8 cellular contexts compared by ENCODE assay signal in the genomic region with DNA sequence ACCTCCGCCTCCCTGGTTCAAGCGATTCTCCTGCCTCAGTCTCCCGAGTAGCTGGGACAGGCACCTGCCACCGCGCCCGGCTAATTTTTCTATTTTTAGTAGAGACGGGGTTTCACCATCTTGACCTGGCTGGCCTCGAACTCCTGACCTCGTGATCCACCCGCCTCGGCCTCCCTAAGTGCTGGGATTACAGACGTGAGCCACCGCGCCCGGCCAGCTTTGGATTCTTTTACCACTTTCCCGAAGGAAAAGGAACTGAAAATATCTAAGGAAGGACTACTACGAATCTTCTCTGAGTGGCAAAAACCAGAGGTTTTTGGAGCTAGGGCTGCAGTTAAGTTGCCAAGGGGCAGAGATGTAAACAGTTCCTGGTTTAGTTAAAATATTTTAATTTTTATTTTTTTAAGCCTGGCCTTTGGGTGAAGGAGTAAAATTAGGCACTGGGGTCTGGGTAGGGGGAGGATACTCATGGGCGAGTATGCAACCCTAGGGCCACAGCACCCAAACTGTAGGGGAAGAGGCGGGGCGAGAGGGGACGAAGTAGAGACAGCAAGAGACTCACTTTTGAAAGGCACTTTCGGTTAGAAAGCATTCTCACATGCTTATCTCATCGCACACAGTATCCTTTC. TPM values are rescaled to one million over a fixed set of nuclear protein-coding genes. Genes with fewer than 3 reads are reported as not detected.
DNase-seq lines count a peak whose midpoint lies in the region; ATAC-seq and TF ChIP-seq lines count a peak whose summit lies in the region.

No MANE protein-coding gene starts in this region.

- CTCF ChIA-PET in activated CD4-positive, alpha-beta memory T cell treated with anti-CD3 and anti-CD28 coated beads for 36 hours (lab: Charles Lee) = interaction anchor here (0.6 to 2.4 kb wide), 4 partner anchors 13 to 231 kb away, joined by 3 to 15 read pairs (median 4); partner anchors contain the start of genes BDH2 and UBE2D3

- 7 to 11% (median 10%) methylated on average over 22 to 23 of the region's 23 CpGs for WGBS in psoas muscle, 3 donors

- DNase-seq in AG10803 (ENCODE audit: low read depth) = no peak
- peak; percentile 41 for DNase-seq in activated CD4-positive, alpha-beta memory T cell treated with anti-CD3 and anti-CD28 coated beads for 36 hours
- DNase-seq in fibroblast of the aortic adventitia (ENCODE audit: low read depth) = no peak
- peak; percentile 18 to 60 for DNase-seq in psoas muscle
- DNase-seq in GDM1 (lab: John Stamatoyannopoulos, UW) = no peak
- no peak for DNase-seq in kidney glomerular epithelial cell (lab: John Stamatoyannopoulos, UW)

- H3K36me3 Mint-ChIP-seq in activated CD4-positive, alpha-beta memory T cell treated with anti-CD3 and anti-CD28 coated beads for 36 hours = peaks cover 25% of the 10 kb centered on the region

- no peaks in the 10 kb centered on the region for H3K27me3 Mint-ChIP-seq in activated CD4-positive, alpha-beta memory T cell treated with anti-CD3 and anti-CD28 coated beads for 36 hours

- no peaks in the 10 kb centered on the region for H3K9me3 ChIP-seq in psoas muscle

- H3K9me3 Mint-ChIP-seq in activated CD4-positive, alpha-beta memory T cell treated with anti-CD3 and anti-CD28 coated beads for 36 hours = no peaks in the 10 kb centered on the region

- H3K4me1 Mint-ChIP-seq in activated CD4-positive, alpha-beta memory T cell treated with anti-CD3 and anti-CD28 coated beads for 36 hours (ENCODE audit: low read depth) = peaks cover 54% of the 10 kb centered on the region

- H3K36me3 ChIP-seq in psoas muscle (ENCODE audit: insufficient read depth in 1 of 2, low read depth in 1 of 2) = no peaks in the 10 kb centered on the region

- peak overlapping the region; percentile 91 for H3K27ac ChIP-seq in psoas muscle

- H3K4me3 ChIP-seq in AG10803 (ENCODE audit: low read length) (peak overlapping the region; percentile 68), fibroblast of the aortic adventitia (ENCODE audit: low read depth, low read length) (peak overlapping the region; percentile 92), psoas muscle (peak overlapping the region; percentile 82)

- intact Hi-C loops in activated CD4-positive, alpha-beta memory T cell treated with anti-CD3 and anti-CD28 coated beads for 36 hours (cut with micrococcal nuclease) = loop anchor here (1.0 to 2.0 kb wide), 5 partner anchors 21 to 523 kb away; partner anchors contain the start of genes SLC39A8 and SLC9B2
- intact Hi-C loops in psoas muscle (cut with DNase I) = loop anchor here (2.0 to 10.0 kb wide), 4 partner anchors 39 to 227 kb away; partner anchors contain the start of genes BDH2 (in 1 of the 2), MANBA (in 1 of the 2) and UBE2D3 (in 1 of the 2)

- peak overlapping the region; percentile 98 for H3K27ac Mint-ChIP-seq in activated CD4-positive, alpha-beta memory T cell treated with anti-CD3 and anti-CD28 coated beads for 36 hours

- POLR2A ChIA-PET in activated CD4-positive, alpha-beta memory T cell treated with anti-CD3 and anti-CD28 coated beads for 36 hours (lab: Charles Lee) = interaction anchor here (0.7 to 3.8 kb wide), 8 partner anchors 9 to 207 kb away, joined by 3 to 147 read pairs (median 6); partner anchors contain the start of genes MANBA and UBE2D3

- peaks cover 20% of the 10 kb centered on the region for H3K4me1 ChIP-seq in psoas muscle

- ATAC-seq in HG02588 (IDR thresholded peaks at IDR 0.05; ENCODE audit: unreplicated experiment) (peak; percentile 45), psoas muscle (peak; percentile 39 to 62 (median 52)), GM21381 (IDR thresholded peaks at IDR 0.05; ENCODE audit: unreplicated experiment) (no peak)

- peak overlapping the region; percentile 98 for H3K4me3 Mint-ChIP-seq in activated CD4-positive, alpha-beta memory T cell treated with anti-CD3 and anti-CD28 coated beads for 36 hours

- H3K27me3 ChIP-seq in psoas muscle (ENCODE audit: insufficient read depth in 3 of 3, low read length in 2 of 3) = no peaks in the 10 kb centered on the region

- no peak for TF ChIP-seq CTCF in AG10803 (conservative IDR thresholded peaks at IDR 0.05; ENCODE audit: low read length)
- no peak for TF ChIP-seq CTCF in fibroblast of the aortic adventitia (IDR thresholded peaks at IDR 0.05; ENCODE audit: insufficient read depth, low read length)
- no peak for TF ChIP-seq CTCF in psoas muscle (IDR thresholded peaks at IDR 0.05)

RNA-seq across cellular contexts. Expression of gene CISD2, which starts 0.5 kb away (rescaled TPM):
- 10 to 100 TPM; 28.5 to 32.8 TPM for total RNA-seq in activated CD4-positive, alpha-beta memory T cell treated with anti-CD3 and anti-CD28 coated beads for 36 hours
- total RNA-seq in fibroblast of the aortic adventitia (ENCODE audit: low replicate concordance) (30.3 and 52.9 TPM in 2 replicates), psoas muscle (10 to 100 TPM in 2 of 4 donors, 1 to 10 TPM in 2; 6.2 to 13.0 (median 9.1) TPM)
- 10 to 100 TPM; 11.4 to 19.3 (median 15.7) TPM for polyA plus RNA-seq in psoas muscle

RNA-seq across cellular contexts. Expression of gene UBE2D3, which starts 40.9 kb away (rescaled TPM):
- total RNA-seq in activated CD4-positive, alpha-beta memory T cell treated with anti-CD3 and anti-CD28 coated beads for 36 hours = 100 to 1,000 TPM; 415 to 447 TPM
- total RNA-seq in fibroblast of the aortic adventitia (ENCODE audit: low replicate concordance) (247 and 487 TPM in 2 replicates), psoas muscle (100 to 1,000 TPM; 221 to 367 (median 346) TPM)
- polyA plus RNA-seq in psoas muscle = 100 to 1,000 TPM; 239 to 629 (median 498) TPM

Comparison
In these comparisons a context has a peak if more than half of its experiments do, and no peak if none do; other contexts are left out.
1. DNase-seq: peak in activated CD4-positive, alpha-beta memory T cell treated with anti-CD3 and anti-CD28 coated beads for 36 hours (single experiment) and psoas muscle (2 of 2); none in AG10803 (single experiment), fibroblast of the aortic adventitia (single experiment), GDM1 (single experiment) and kidney glomerular epithelial cell (single experiment).
2. Peak in every context shown above with its lines, with median percentiles within 50 percentile points of each other: H3K4me3 ChIP-seq.